ENCODE assay signal across 21 cellular contexts in genomic region chrX:72146527-72146926, GRCh38. TPM values are rescaled to one million over a fixed set of nuclear protein-coding genes. Genes with fewer than 3 reads are reported as not detected.
DNase-seq lines count a peak whose midpoint lies in the region; ATAC-seq, FAIRE-seq and TF ChIP-seq lines count a peak whose summit lies in the region.
"Had no signal": no experiment of that assay in that cellular context is flagged by ENCODE, and none has a peak within 500 bp of the region (broad histone marks: within the 10 kb centered on the region; RNA-seq: fewer than 3 reads in every experiment).

No MANE protein-coding gene starts in this region.

- no peak overlapping the region for H2AFZ ChIP-seq in smooth muscle cell (ENCODE audit: low read depth)

- DNase-seq in COLO668 (lab: John Stamatoyannopoulos, UW; ENCODE audit: unreplicated experiment) (peak; percentile 0), NCI-H526 (lab: John Stamatoyannopoulos, UW) (peak; percentile 34 to 64), retina (no peak), smooth muscle cell (lab: John Stamatoyannopoulos, UW; ENCODE audit: unreplicated experiment) (no peak)
- no peak for DNase-seq in T-helper 2 cell treated with Interferon-gamma antibody and Interleukin-4, amounts not matched to agents 5 μg/mL and 100 μg/mL, for 36 hours (ENCODE audit: low spot score)
- DNase-seq: 8988T; BE2C; CD4-positive, alpha-beta memory T cell; COR-L47; DMS79; GOT3; H9 had no signal

- no peak overlapping the region for H3K4me3 ChIP-seq in smooth muscle cell

- H3K4me2 ChIP-seq in smooth muscle cell = no peak overlapping the region

- H3K27me3 ChIP-seq in smooth muscle cell (ENCODE audit: low read depth) = no peaks in the 10 kb centered on the region
- H3K27me3 ChIP-seq: BE2C had no signal

- no peak overlapping the region for H3K27ac ChIP-seq in smooth muscle cell (ENCODE audit: low read depth)
- H3K27ac ChIP-seq: C4-2B, KMS-11 had no signal

- no peak overlapping the region for H3K27ac Mint-ChIP-seq in T-helper 2 cell treated with Interferon-gamma antibody and Interleukin-4, amounts not matched to agents 5 μg/mL and 100 μg/mL, for 36 hours
- H3K27ac Mint-ChIP-seq: H9 had no signal

- FAIRE-seq in islet of Langerhans (lab: Jason Lieb, UNC) = peak; percentile 55
- FAIRE-seq: D721Med, G401.6, GM12891, HepG2 had no signal

- no peaks in the 10 kb centered on the region for H3K36me3 ChIP-seq in smooth muscle cell (ENCODE audit: low read depth)

- no peaks in the 10 kb centered on the region for H3K79me2 ChIP-seq in smooth muscle cell (ENCODE audit: low read depth)

- no peak for TF ChIP-seq CTCF in smooth muscle cell (IDR thresholded peaks at IDR 0.05; ENCODE audit: borderline replicate concordance, insufficient read depth, poor library complexity, severe bottlenecking)

- H3K4me1 ChIP-seq in smooth muscle cell (ENCODE audit: low read depth) = no peaks in the 10 kb centered on the region
- H3K4me1 ChIP-seq: BE2C had no signal

- no peak overlapping the region for H3K9ac ChIP-seq in smooth muscle cell (ENCODE audit: low read depth)
- H3K9ac ChIP-seq: KMS-11 had no signal

- H4K20me1 ChIP-seq in smooth muscle cell (ENCODE audit: low read depth) = no peaks in the 10 kb centered on the region

- peak; percentile 62 for ATAC-seq in GM18873 (IDR thresholded peaks at IDR 0.05; ENCODE audit: low FRiP score, unreplicated experiment)
- ATAC-seq: HepG2 had no signal

- H3K4me1 Mint-ChIP-seq in T-helper 2 cell treated with Interferon-gamma antibody and Interleukin-4, amounts not matched to agents 5 μg/mL and 100 μg/mL, for 36 hours (ENCODE audit: low read depth) = peaks cover 14% of the 10 kb centered on the region
- H3K4me1 Mint-ChIP-seq: H9 had no signal

- 67% methylated on average over 2 of the region's 2 CpGs for WGBS in smooth muscle cell (ENCODE audit: low lambda C conversion rate)

- no peaks in the 10 kb centered on the region for H3K36me3 Mint-ChIP-seq in T-helper 2 cell treated with Interferon-gamma antibody and Interleukin-4, amounts not matched to agents 5 μg/mL and 100 μg/mL, for 36 hours (ENCODE audit: low read depth)

- H3K27me3 Mint-ChIP-seq in T-helper 2 cell treated with Interferon-gamma antibody and Interleukin-4, amounts not matched to agents 5 μg/mL and 100 μg/mL, for 36 hours (ENCODE audit: low read depth) = peaks cover 32% of the 10 kb centered on the region
- H3K27me3 Mint-ChIP-seq: CD4-positive, alpha-beta memory T cell had no signal

- no peaks in the 10 kb centered on the region for H3K9me3 ChIP-seq in smooth muscle cell (replicated peaks; ENCODE audit: low read depth)
- H3K9me3 ChIP-seq: BE2C had no signal

- H3K4me3 Mint-ChIP-seq in T-helper 2 cell treated with Interferon-gamma antibody and Interleukin-4, amounts not matched to agents 5 μg/mL and 100 μg/mL, for 36 hours = no peak overlapping the region
- H3K4me3 Mint-ChIP-seq: CD4-positive, alpha-beta memory T cell; H9 had no signal

- H3K9me3 Mint-ChIP-seq in T-helper 2 cell treated with Interferon-gamma antibody and Interleukin-4, amounts not matched to agents 5 μg/mL and 100 μg/mL, for 36 hours = no peaks in the 10 kb centered on the region
- H3K9me3 Mint-ChIP-seq: CD4-positive, alpha-beta memory T cell had no signal

- H3F3A ChIP-seq in smooth muscle cell (ENCODE audit: low read depth) = no peaks in the 10 kb centered on the region

RNA-seq across cellular contexts. Expression of gene RTL5, which starts 14.8 kb away (rescaled TPM):
- total RNA-seq in smooth muscle cell = 2.7 and 3.6 TPM in 2 replicates
- polyA plus RNA-seq in smooth muscle cell = 3.1 and 4.0 TPM in 2 replicates
- total RNA-seq: HepG2, HT1080 had no signal
- polyA plus RNA-seq: HepG2 had no signal

RNA-seq across cellular contexts. Expression of gene PIN4, which starts 35.0 kb away (rescaled TPM):
- total RNA-seq in smooth muscle cell = 15.9 and 18.9 TPM in 2 replicates
- polyA plus RNA-seq in smooth muscle cell = 51.7 and 65.2 TPM in 2 replicates

Comparison
In these comparisons a context has a peak if more than half of its experiments do, and no peak if none do; other contexts are left out.
1. DNase-seq: peak in COLO668 (single experiment) and NCI-H526 (2 of 2); none in retina (single experiment), T-helper 2 cell treated with Interferon-gamma antibody and Interleukin-4, amounts not matched to agents 5 μg/mL and 100 μg/mL, for 36 hours (single experiment) and smooth muscle cell (single experiment).